In genomic region chr4:7101692-7102515, GRCh38 we compare ENCODE assay signal across 1 cellular context.
TF ChIP-seq lines count a peak whose summit lies in the region.

No MANE protein-coding gene starts in this region.

TF ChIP-seq in HepG2, 621 proteins besides CTCF, POLR2A, EP300 and RAD21 (continued from another document and continues in another):
- TF ChIP-seq ZNF576 (CRISPR knock-in tag; IDR thresholded peaks at IDR 0.05) (no peak), ZNF775 (CRISPR knock-in tag; IDR thresholded peaks at IDR 0.05; ENCODE audit: borderline replicate concordance) (no peak), ZNF607 (CRISPR knock-in tag; IDR thresholded peaks at IDR 0.05; ENCODE audit: borderline replicate concordance) (no peak), SNRNP70 (IDR thresholded peaks at IDR 0.05; ENCODE audit: low read depth, low read length) (no peak), ZNF263 (CRISPR knock-in tag; IDR thresholded peaks at IDR 0.05) (peak; percentile 72), ZNF777 (CRISPR knock-in tag; IDR thresholded peaks at IDR 0.05) (peak; percentile 64), FOXO4 (CRISPR knock-in tag; conservative IDR thresholded peaks at IDR 0.05) (no peak), LBX2 (CRISPR knock-in tag; IDR thresholded peaks at IDR 0.05; ENCODE audit: borderline replicate concordance) (no peak), TP53 (CRISPR knock-in tag; conservative IDR thresholded peaks at IDR 0.05) (no peak), BRCA1 (CRISPR knock-in tag; IDR thresholded peaks at IDR 0.05) (0 out of 2 replicates have a peak, but pooled peaks have one; percentile 24), ZNF264 (CRISPR knock-in tag; IDR thresholded peaks at IDR 0.05) (no peak), NONO (IDR thresholded peaks at IDR 0.05) (no peak), NONO (CRISPR knock-in tag; conservative IDR thresholded peaks at IDR 0.05) (peak; percentile 65; the same call in 1 of the 2 replicates), NKX3-1 (CRISPR knock-in tag; IDR thresholded peaks at IDR 0.05) (0 out of 2 replicates have a peak, but pooled peaks have one; percentile 24), ZNF510 (CRISPR knock-in tag; IDR thresholded peaks at IDR 0.05; ENCODE audit: low read depth) (no peak), NFKB2 (CRISPR knock-in tag; IDR thresholded peaks at IDR 0.05; ENCODE audit: borderline replicate concordance) (peak; percentile 88; the same call in 1 of the 2 replicates), CCDC6 (CRISPR knock-in tag; IDR thresholded peaks at IDR 0.05) (no peak), ZMYM3 (CRISPR knock-in tag; IDR thresholded peaks at IDR 0.05) (peak; percentile 75), HNF4G (IDR thresholded peaks at IDR 0.05; ENCODE audit: borderline replicate concordance, low read depth, low read length) (no peak), HNF4G (CRISPR knock-in tag; IDR thresholded peaks at IDR 0.05; ENCODE audit: borderline replicate concordance, low read depth) (no peak), ZNF34 (CRISPR knock-in tag; IDR thresholded peaks at IDR 0.05; ENCODE audit: borderline replicate concordance) (no peak), MTA1 (CRISPR knock-in tag; IDR thresholded peaks at IDR 0.05; ENCODE audit: borderline replicate concordance) (peak; percentile 16; the same call in 1 of the 2 replicates), ZFP36L2 (CRISPR knock-in tag; IDR thresholded peaks at IDR 0.05) (no peak), POLR2AphosphoS5 (IDR thresholded peaks at IDR 0.05; ENCODE audit: low read depth, low read length) (no peak), ZNF414 (CRISPR knock-in tag; IDR thresholded peaks at IDR 0.05) (no peak), PHB2 (IDR thresholded peaks at IDR 0.05; ENCODE audit: partially characterized antibody) (no peak), ZC3H13 (CRISPR knock-in tag; IDR thresholded peaks at IDR 0.05) (peak; percentile 73; the same call in 1 of the 2 replicates), PITX1 (CRISPR knock-in tag; IDR thresholded peaks at IDR 0.05) (peak; percentile 53; the same call in 1 of the 2 replicates), RNF2 (conservative IDR thresholded peaks at IDR 0.05; ENCODE audit: low read depth) (peak; percentile 42; the same call in 1 of the 2 replicates), ZNF570 (CRISPR knock-in tag; IDR thresholded peaks at IDR 0.05; ENCODE audit: borderline replicate concordance) (no peak), ZNF292 (CRISPR knock-in tag; IDR thresholded peaks at IDR 0.05; ENCODE audit: borderline replicate concordance, low read depth) (peak; percentile 68; the same call in 1 of the 2 replicates), PCBP2 (optimal IDR thresholded peaks at IDR 0.05; ENCODE audit: low read depth, low read length, poor library complexity, severe bottlenecking) (no peak), ZNF224 (CRISPR knock-in tag; IDR thresholded peaks at IDR 0.05) (no peak; the same call in 1 of the 2 replicates), ZNF552 (CRISPR knock-in tag; IDR thresholded peaks at IDR 0.05; ENCODE audit: borderline replicate concordance) (no peak), ZFAT (CRISPR knock-in tag; conservative IDR thresholded peaks at IDR 0.05) (no peak), KDM1A (CRISPR knock-in tag; IDR thresholded peaks at IDR 0.05) (no peak), ZNF24 (IDR thresholded peaks at IDR 0.05) (no peak), NFE2 (CRISPR knock-in tag; IDR thresholded peaks at IDR 0.05) (no peak), ATRX (CRISPR knock-in tag; IDR thresholded peaks at IDR 0.05; ENCODE audit: borderline replicate concordance) (no peak), HDAC1 (CRISPR knock-in tag; IDR thresholded peaks at IDR 0.05) (0 out of 2 replicates have a peak, but pooled peaks have one; percentile 22), MXD4 (CRISPR knock-in tag; IDR thresholded peaks at IDR 0.05) (0 out of 2 replicates have a peak, but pooled peaks have one; percentile 24)
- TF ChIP-seq, protein P1, sequence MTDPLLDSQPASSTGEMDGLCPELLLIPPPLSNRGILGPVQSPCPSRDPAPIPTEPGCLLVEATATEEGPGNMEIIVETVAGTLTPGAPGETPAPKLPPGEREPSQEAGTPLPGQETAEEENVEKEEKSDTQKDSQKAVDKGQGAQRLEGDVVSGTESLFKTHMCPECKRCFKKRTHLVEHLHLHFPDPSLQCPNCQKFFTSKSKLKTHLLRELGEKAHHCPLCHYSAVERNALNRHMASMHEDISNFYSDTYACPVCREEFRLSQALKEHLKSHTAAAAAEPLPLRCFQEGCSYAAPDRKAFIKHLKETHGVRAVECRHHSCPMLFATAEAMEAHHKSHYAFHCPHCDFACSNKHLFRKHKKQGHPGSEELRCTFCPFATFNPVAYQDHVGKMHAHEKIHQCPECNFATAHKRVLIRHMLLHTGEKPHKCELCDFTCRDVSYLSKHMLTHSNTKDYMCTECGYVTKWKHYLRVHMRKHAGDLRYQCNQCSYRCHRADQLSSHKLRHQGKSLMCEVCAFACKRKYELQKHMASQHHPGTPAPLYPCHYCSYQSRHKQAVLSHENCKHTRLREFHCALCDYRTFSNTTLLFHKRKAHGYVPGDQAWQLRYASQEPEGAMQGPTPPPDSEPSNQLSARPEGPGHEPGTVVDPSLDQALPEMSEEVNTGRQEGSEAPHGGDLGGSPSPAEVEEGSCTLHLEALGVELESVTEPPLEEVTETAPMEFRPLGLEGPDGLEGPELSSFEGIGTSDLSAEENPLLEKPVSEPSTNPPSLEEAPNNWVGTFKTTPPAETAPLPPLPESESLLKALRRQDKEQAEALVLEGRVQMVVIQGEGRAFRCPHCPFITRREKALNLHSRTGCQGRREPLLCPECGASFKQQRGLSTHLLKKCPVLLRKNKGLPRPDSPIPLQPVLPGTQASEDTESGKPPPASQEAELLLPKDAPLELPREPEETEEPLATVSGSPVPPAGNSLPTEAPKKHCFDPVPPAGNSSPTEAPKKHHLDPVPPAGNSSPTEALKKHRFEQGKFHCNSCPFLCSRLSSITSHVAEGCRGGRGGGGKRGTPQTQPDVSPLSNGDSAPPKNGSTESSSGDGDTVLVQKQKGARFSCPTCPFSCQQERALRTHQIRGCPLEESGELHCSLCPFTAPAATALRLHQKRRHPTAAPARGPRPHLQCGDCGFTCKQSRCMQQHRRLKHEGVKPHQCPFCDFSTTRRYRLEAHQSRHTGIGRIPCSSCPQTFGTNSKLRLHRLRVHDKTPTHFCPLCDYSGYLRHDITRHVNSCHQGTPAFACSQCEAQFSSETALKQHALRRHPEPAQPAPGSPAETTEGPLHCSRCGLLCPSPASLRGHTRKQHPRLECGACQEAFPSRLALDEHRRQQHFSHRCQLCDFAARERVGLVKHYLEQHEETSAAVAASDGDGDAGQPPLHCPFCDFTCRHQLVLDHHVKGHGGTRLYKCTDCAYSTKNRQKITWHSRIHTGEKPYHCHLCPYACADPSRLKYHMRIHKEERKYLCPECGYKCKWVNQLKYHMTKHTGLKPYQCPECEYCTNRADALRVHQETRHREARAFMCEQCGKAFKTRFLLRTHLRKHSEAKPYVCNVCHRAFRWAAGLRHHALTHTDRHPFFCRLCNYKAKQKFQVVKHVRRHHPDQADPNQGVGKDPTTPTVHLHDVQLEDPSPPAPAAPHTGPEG (CRISPR knock-in tag; IDR thresholded peaks at IDR 0.05): 0 out of 2 replicates have a peak, but pooled peaks have one; percentile 28
- TF ChIP-seq, protein P2, sequence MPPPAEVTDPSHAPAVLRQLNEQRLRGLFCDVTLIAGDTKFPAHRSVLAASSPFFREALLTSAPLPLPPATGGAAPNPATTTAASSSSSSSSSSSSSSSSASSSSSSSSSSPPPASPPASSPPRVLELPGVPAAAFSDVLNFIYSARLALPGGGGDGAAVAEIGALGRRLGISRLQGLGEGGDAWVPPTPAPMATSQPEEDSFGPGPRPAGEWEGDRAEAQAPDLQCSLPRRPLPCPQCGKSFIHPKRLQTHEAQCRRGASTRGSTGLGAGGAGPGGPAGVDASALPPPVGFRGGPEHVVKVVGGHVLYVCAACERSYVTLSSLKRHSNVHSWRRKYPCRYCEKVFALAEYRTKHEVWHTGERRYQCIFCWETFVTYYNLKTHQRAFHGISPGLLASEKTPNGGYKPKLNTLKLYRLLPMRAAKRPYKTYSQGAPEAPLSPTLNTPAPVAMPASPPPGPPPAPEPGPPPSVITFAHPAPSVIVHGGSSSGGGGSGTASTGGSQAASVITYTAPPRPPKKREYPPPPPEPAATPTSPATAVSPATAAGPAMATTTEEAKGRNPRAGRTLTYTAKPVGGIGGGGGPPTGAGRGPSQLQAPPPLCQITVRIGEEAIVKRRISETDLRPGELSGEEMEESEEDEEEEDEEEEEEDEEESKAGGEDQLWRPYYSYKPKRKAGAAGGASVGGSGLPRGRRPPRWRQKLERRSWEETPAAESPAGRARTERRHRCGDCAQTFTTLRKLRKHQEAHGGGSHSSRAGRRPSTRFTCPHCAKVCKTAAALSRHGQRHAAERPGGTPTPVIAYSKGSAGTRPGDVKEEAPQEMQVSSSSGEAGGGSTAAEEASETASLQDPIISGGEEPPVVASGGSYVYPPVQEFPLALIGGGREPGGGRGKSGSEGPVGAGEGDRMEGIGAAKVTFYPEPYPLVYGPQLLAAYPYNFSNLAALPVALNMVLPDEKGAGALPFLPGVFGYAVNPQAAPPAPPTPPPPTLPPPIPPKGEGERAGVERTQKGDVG (CRISPR knock-in tag; IDR thresholded peaks at IDR 0.05; ENCODE audit: borderline replicate concordance): no peak
- TF ChIP-seq, protein P3, sequence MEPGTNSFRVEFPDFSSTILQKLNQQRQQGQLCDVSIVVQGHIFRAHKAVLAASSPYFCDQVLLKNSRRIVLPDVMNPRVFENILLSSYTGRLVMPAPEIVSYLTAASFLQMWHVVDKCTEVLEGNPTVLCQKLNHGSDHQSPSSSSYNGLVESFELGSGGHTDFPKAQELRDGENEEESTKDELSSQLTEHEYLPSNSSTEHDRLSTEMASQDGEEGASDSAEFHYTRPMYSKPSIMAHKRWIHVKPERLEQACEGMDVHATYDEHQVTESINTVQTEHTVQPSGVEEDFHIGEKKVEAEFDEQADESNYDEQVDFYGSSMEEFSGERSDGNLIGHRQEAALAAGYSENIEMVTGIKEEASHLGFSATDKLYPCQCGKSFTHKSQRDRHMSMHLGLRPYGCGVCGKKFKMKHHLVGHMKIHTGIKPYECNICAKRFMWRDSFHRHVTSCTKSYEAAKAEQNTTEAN (CRISPR knock-in tag; conservative IDR thresholded peaks at IDR 0.05): 0 out of 2 replicates have a peak, but pooled peaks have one; percentile 22
- TF ChIP-seq, protein P4, sequence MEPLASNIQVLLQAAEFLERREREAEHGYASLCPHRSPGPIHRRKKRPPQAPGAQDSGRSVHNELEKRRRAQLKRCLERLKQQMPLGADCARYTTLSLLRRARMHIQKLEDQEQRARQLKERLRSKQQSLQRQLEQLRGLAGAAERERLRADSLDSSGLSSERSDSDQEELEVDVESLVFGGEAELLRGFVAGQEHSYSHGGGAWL (CRISPR knock-in tag; IDR thresholded peaks at IDR 0.05): peak; percentile 59; the same call in 1 of the 2 replicates
- TF ChIP-seq, protein P5, sequence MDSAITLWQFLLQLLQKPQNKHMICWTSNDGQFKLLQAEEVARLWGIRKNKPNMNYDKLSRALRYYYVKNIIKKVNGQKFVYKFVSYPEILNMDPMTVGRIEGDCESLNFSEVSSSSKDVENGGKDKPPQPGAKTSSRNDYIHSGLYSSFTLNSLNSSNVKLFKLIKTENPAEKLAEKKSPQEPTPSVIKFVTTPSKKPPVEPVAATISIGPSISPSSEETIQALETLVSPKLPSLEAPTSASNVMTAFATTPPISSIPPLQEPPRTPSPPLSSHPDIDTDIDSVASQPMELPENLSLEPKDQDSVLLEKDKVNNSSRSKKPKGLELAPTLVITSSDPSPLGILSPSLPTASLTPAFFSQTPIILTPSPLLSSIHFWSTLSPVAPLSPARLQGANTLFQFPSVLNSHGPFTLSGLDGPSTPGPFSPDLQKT (CRISPR knock-in tag; IDR thresholded peaks at IDR 0.05; ENCODE audit: borderline replicate concordance): no peak
- TF ChIP-seq, protein P6, sequence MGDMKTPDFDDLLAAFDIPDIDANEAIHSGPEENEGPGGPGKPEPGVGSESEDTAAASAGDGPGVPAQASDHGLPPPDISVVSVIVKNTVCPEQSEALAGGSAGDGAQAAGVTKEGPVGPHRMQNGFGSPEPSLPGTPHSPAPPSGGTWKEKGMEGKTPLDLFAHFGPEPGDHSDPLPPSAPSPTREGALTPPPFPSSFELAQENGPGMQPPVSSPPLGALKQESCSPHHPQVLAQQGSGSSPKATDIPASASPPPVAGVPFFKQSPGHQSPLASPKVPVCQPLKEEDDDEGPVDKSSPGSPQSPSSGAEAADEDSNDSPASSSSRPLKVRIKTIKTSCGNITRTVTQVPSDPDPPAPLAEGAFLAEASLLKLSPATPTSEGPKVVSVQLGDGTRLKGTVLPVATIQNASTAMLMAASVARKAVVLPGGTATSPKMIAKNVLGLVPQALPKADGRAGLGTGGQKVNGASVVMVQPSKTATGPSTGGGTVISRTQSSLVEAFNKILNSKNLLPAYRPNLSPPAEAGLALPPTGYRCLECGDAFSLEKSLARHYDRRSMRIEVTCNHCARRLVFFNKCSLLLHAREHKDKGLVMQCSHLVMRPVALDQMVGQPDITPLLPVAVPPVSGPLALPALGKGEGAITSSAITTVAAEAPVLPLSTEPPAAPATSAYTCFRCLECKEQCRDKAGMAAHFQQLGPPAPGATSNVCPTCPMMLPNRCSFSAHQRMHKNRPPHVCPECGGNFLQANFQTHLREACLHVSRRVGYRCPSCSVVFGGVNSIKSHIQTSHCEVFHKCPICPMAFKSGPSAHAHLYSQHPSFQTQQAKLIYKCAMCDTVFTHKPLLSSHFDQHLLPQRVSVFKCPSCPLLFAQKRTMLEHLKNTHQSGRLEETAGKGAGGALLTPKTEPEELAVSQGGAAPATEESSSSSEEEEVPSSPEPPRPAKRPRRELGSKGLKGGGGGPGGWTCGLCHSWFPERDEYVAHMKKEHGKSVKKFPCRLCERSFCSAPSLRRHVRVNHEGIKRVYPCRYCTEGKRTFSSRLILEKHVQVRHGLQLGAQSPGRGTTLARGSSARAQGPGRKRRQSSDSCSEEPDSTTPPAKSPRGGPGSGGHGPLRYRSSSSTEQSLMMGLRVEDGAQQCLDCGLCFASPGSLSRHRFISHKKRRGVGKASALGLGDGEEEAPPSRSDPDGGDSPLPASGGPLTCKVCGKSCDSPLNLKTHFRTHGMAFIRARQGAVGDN (CRISPR knock-in tag; IDR thresholded peaks at IDR 0.05): peak; percentile 71
